Comparison of ENCODE assay signal across 8 cellular contexts in the genomic region with DNA sequence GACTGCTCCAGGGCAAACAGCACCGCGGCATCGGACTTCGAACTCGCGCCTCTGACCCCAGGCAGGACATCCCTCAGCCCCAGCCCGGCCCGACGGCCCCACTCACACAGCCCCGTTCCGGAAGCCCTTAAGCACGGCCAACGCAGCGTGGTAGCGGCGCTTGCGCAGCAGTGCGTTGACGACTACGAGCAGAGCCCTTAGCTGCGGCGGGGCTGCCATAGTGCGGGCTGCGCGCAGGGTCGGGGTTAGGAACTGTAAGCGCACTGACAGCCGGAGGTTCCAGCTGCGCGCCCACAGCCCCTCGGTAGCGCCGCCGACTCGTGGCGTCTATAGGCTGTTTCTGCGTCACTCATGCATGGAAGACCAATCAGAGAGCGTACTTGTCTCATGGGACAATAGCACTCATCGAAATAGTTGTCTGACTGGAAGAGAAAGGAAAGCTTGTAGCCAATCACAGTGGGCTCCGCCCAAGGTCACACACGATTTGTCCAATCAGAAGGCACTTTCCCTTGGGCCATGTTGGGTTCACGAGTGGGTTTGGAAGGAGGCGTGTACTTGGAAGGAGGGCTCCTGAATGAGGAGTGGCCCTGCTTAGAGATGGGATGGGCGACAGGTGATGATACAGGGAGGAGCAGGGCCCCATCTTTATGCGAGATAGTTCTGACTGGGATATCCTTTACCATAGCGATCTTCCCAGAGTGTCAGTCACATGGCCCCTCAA. TPM values are rescaled to one million over a fixed set of nuclear protein-coding genes. Genes with fewer than 3 reads are reported as not detected.
DNase-seq lines count a peak whose midpoint lies in the region; TF ChIP-seq lines count a peak whose summit lies in the region.

A gene with protein sequence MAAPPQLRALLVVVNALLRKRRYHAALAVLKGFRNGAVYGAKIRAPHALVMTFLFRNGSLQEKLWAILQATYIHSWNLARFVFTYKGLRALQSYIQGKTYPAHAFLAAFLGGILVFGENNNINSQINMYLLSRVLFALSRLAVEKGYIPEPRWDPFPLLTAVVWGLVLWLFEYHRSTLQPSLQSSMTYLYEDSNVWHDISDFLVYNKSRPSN (minus strand): TSS at position 322 of the 721 bp plus-strand sequence. CDS start 103 bp downstream, at position 219.

- H3K27ac ChIP-seq in neural cell (ENCODE audit: low read length) (no peak within 1 kb of the TSS), stomach (peak within 1 kb of the TSS; percentile 68 to 87 (median 82))

- TF ChIP-seq CTCF in Loucy (conservative IDR thresholded peaks at IDR 0.05; ENCODE audit: low read length) (no peak), foreskin fibroblast (IDR thresholded peaks at IDR 0.05; ENCODE audit: low read depth, low read length) (no peak), neural cell (IDR thresholded peaks at IDR 0.05; ENCODE audit: poor library complexity, severe bottlenecking) (no peak), stomach (IDR thresholded peaks at IDR 0.05) (no peak)

- intact Hi-C loops in stomach (cut with DNase I; ENCODE audit: low total_unique reads) = no loop called here

- TF ChIP-seq POLR2A in stomach (IDR thresholded peaks at IDR 0.05) = no peak

- H3K9ac ChIP-seq in Loucy (ENCODE audit: low read depth, low read length, poor library complexity, severe bottlenecking) (peak within 1 kb of the TSS; percentile 84), neural cell (ENCODE audit: low read length) (peak within 1 kb of the TSS; percentile 39)

- peak within 1 kb of the TSS; percentile 94 for H3K4me2 ChIP-seq in Loucy (ENCODE audit: low read depth, low read length, poor library complexity, severe bottlenecking)
- H3K4me2 ChIP-seq in neural cell (ENCODE audit: low read length) = no peak within 1 kb of the TSS

- DNase-seq in EH (ENCODE audit: low read depth) (peak; percentile 98), H4 (ENCODE audit: low spot score) (peak; percentile 93), SIG-M5 treated with dmso at 0.1 percent for 504 hours (lab: John Stamatoyannopoulos, UW; ENCODE audit: unreplicated experiment) (peak; percentile 98), activated gamma-delta T cell treated with Interleukin-2 at 50 U/mL for 16 hours (peak; percentile 79), foreskin fibroblast (peak; percentile 96 to 97), stomach (peak; percentile 91)

- H3K9me2 ChIP-seq in Loucy (replicated peaks; ENCODE audit: low read depth, low read length) = no peaks in the 10 kb centered on the region
- H3K9me2 ChIP-seq in neural cell (ENCODE audit: insufficient read depth, low read length) = no peaks in the 10 kb centered on the region

- H3K4me3 ChIP-seq in Loucy (ENCODE audit: low read length, poor library complexity, severe bottlenecking) = peak within 1 kb of the TSS; percentile 91
- H3K4me3 ChIP-seq in foreskin fibroblast (ENCODE audit: low read depth in 1 of 2, low read length in 2 of 2) = peak within 1 kb of the TSS; percentile 72 to 77
- H3K4me3 ChIP-seq in neural cell (ENCODE audit: low read length) = peak within 1 kb of the TSS; percentile 64
- H3K4me3 ChIP-seq in stomach = peak within 1 kb of the TSS; percentile 80 to 95 (median 88)

- peaks cover 25% of the 10 kb centered on the region for H3K79me2 ChIP-seq in Loucy (ENCODE audit: insufficient read depth, low read length)
- no peaks in the 10 kb centered on the region for H3K79me2 ChIP-seq in neural cell (replicated peaks; ENCODE audit: insufficient read depth, low read length)

- H3K4me1 ChIP-seq in Loucy (ENCODE audit: insufficient read depth, low read length, poor library complexity, severe bottlenecking) (peaks cover 14% of the 10 kb centered on the region), stomach (peaks cover 12 to 21% (median 18%) of the 10 kb centered on the region in 4 donors)

- H3F3A ChIP-seq in Loucy (ENCODE audit: low read depth) (no peaks in the 10 kb centered on the region), neural cell (ENCODE audit: insufficient read depth, low read length, poor library complexity, severe bottlenecking) (no peaks in the 10 kb centered on the region)

- H3K9me3 ChIP-seq in Loucy (ENCODE audit: insufficient read depth, low read depth, low read length) (no peaks in the 10 kb centered on the region), neural cell (ENCODE audit: low read length) (no peaks in the 10 kb centered on the region), stomach (no peaks in the 10 kb centered on the region)

- H3K27me3 ChIP-seq in Loucy (ENCODE audit: insufficient read depth, low read length, poor library complexity, severe bottlenecking) (no peaks in the 10 kb centered on the region), neural cell (ENCODE audit: insufficient read depth, low read depth, low read length) (no peaks in the 10 kb centered on the region), stomach (no peaks in the 10 kb centered on the region)

- peak within 1 kb of the TSS; percentile 97 for H2AFZ ChIP-seq in Loucy (ENCODE audit: low read length)
- no peak within 1 kb of the TSS for H2AFZ ChIP-seq in neural cell (ENCODE audit: low read depth, low read length)

- H3K36me3 ChIP-seq in Loucy (ENCODE audit: insufficient read depth, low read length) (no peaks in the 10 kb centered on the region), neural cell (ENCODE audit: insufficient read depth, low read length) (no peaks in the 10 kb centered on the region), stomach (peaks cover 0 to 3% (median 1%) of the 10 kb centered on the region in 4 donors)

- WGBS in stomach, 5 donors = 3 to 15% (median 3%) methylated on average over 10 to 46 of the region's 46 CpGs

- H4K20me1 ChIP-seq in Loucy (ENCODE audit: insufficient read depth, low read length, poor library complexity, severe bottlenecking) = no peaks in the 10 kb centered on the region
- no peaks in the 10 kb centered on the region for H4K20me1 ChIP-seq in neural cell (ENCODE audit: insufficient read depth)

- TF ChIP-seq EP300 in neural cell (conservative IDR thresholded peaks at IDR 0.05; ENCODE audit: poor library complexity, severe bottlenecking) (no peak), stomach (IDR thresholded peaks at IDR 0.05) (no peak)

- no peak for TF ChIP-seq RAD21 in neural cell (conservative IDR thresholded peaks at IDR 0.05)

TF ChIP-seq in neural cell, 6 proteins besides CTCF, POLR2A, EP300 and RAD21:
- no peak for TF ChIP-seq MXI1 (conservative IDR thresholded peaks at IDR 0.05; ENCODE audit: poor library complexity, severe bottlenecking)
- TF ChIP-seq SMC3 (conservative IDR thresholded peaks at IDR 0.05; ENCODE audit: poor library complexity) = no peak
- no peak for TF ChIP-seq EZH2 (IDR thresholded peaks at IDR 0.05; ENCODE audit: borderline replicate concordance, insufficient read depth, low read length, poor library complexity, severe bottlenecking)
- TF ChIP-seq POLR2AphosphoS5 (IDR thresholded peaks at IDR 0.05) = no peak
- TF ChIP-seq, protein P1, sequence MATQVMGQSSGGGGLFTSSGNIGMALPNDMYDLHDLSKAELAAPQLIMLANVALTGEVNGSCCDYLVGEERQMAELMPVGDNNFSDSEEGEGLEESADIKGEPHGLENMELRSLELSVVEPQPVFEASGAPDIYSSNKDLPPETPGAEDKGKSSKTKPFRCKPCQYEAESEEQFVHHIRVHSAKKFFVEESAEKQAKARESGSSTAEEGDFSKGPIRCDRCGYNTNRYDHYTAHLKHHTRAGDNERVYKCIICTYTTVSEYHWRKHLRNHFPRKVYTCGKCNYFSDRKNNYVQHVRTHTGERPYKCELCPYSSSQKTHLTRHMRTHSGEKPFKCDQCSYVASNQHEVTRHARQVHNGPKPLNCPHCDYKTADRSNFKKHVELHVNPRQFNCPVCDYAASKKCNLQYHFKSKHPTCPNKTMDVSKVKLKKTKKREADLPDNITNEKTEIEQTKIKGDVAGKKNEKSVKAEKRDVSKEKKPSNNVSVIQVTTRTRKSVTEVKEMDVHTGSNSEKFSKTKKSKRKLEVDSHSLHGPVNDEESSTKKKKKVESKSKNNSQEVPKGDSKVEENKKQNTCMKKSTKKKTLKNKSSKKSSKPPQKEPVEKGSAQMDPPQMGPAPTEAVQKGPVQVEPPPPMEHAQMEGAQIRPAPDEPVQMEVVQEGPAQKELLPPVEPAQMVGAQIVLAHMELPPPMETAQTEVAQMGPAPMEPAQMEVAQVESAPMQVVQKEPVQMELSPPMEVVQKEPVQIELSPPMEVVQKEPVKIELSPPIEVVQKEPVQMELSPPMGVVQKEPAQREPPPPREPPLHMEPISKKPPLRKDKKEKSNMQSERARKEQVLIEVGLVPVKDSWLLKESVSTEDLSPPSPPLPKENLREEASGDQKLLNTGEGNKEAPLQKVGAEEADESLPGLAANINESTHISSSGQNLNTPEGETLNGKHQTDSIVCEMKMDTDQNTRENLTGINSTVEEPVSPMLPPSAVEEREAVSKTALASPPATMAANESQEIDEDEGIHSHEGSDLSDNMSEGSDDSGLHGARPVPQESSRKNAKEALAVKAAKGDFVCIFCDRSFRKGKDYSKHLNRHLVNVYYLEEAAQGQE (IDR thresholded peaks at IDR 0.05; ENCODE audit: borderline replicate concordance) = no peak
- TF ChIP-seq TAF1 (IDR thresholded peaks at IDR 0.05; ENCODE audit: low read depth) = no peak

RNA-seq across cellular contexts. Expression of the gene that starts here (rescaled TPM):
- 2.5 TPM in 2 replicates for total RNA-seq in H4 (2014; rRNA removed; shearing (Covaris generic))
- polyA plus RNA-seq in neural cell (0.78 and 3.1 TPM in 2 replicates), stomach (1 to 10 TPM; 4.0 to 5.9 (median 5.4) TPM)
- polyA minus RNA-seq in neural cell = 1.7 and 2.9 TPM in 2 replicates
- total RNA-seq in stomach = 10 to 100 TPM in 2 of 5 donors, 1 to 10 TPM in 2, under 1 TPM in 1; 0.72 to 36.8 (median 6.1) TPM
